ENCODE assay signal across 1 cellular context in genomic region chr13:46057251-46058015, GRCh38.
TF ChIP-seq lines count a peak whose summit lies in the region.

No MANE protein-coding gene starts in this region.

TF ChIP-seq in WTC11, 78 proteins besides CTCF, POLR2A, EP300 and RAD21 (continued from another document):
- TF ChIP-seq STAT6 (CRISPR knock-in tag; conservative IDR thresholded peaks at IDR 0.05; ENCODE audit: low read depth) (no peak), SMAD3 (CRISPR knock-in tag; IDR thresholded peaks at IDR 0.05; ENCODE audit: borderline replicate concordance) (no peak), MLX (CRISPR knock-in tag; IDR thresholded peaks at IDR 0.05) (no peak), FOXP1 (CRISPR knock-in tag; IDR thresholded peaks at IDR 0.05; ENCODE audit: borderline replicate concordance) (no peak), GABPB1 (CRISPR knock-in tag; IDR thresholded peaks at IDR 0.05) (no peak), GTF2I (CRISPR knock-in tag; conservative IDR thresholded peaks at IDR 0.05) (no peak), NR2C2 (CRISPR knock-in tag; IDR thresholded peaks at IDR 0.05) (no peak)
- TF ChIP-seq, protein P1, sequence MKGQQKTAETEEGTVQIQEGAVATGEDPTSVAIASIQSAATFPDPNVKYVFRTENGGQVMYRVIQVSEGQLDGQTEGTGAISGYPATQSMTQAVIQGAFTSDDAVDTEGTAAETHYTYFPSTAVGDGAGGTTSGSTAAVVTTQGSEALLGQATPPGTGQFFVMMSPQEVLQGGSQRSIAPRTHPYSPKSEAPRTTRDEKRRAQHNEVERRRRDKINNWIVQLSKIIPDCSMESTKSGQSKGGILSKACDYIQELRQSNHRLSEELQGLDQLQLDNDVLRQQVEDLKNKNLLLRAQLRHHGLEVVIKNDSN (CRISPR knock-in tag; IDR thresholded peaks at IDR 0.05), result no peak
TF ChIP-seq in WTC11: peak in this region for 0.
